ENCODE assay signal across 8 cellular contexts in genomic region chr22:31969789-31970489, GRCh38. TPM values are rescaled to one million over a fixed set of nuclear protein-coding genes. Genes with fewer than 3 reads are reported as not detected.
DNase-seq lines count a peak whose midpoint lies in the region; ATAC-seq, FAIRE-seq and TF ChIP-seq lines count a peak whose summit lies in the region.

No MANE protein-coding gene starts in this region.

- intact Hi-C loops in left lung (cut with DNase I): loop anchor here in 1 of 2 donors (10.0 kb wide), 1 partner anchor 115 kb away; no protein-coding TSS in a partner anchor

- H3K4me3 ChIP-seq in left lung: peak overlapping the region; percentile 28 to 39

- no peak overlapping the region for H3K27ac ChIP-seq in left lung

- H3K9me3 ChIP-seq in left lung: no peaks in the 10 kb centered on the region

- peak; percentile 53 for FAIRE-seq in G401.6 (lab: Jason Lieb, UNC)

- peaks cover 6 to 13% of the 10 kb centered on the region in 2 donors for H3K4me1 ChIP-seq in left lung

- ATAC-seq in HG02938 (IDR thresholded peaks at IDR 0.05; ENCODE audit: unreplicated experiment): peak; percentile 34
- peak; percentile 94 for ATAC-seq in left lung
- no peak for ATAC-seq in HG03460 (IDR thresholded peaks at IDR 0.05; ENCODE audit: unreplicated experiment)

- TF ChIP-seq CTCF in left lung (IDR thresholded peaks at IDR 0.05): no peak

- no peaks in the 10 kb centered on the region for H3K27me3 ChIP-seq in left lung

- H3K36me3 ChIP-seq in left lung: no peaks in the 10 kb centered on the region

- DNase-seq in NCI-H345 (lab: John Stamatoyannopoulos, UW): peak; percentile 74
- peak; percentile 74 for DNase-seq in activated CD4-positive, alpha-beta T cell treated with anti-CD3 and anti-CD28 coated beads for 48 hours
- peak; percentile 33 to 65 for DNase-seq in dermis microvascular lymphatic vessel endothelial cell (ENCODE audit: low read depth in 2 of 2)
- peak; percentile 73 to 78 for DNase-seq in left lung
- peak; percentile 58 for DNase-seq in stimulated activated CD4-positive, alpha-beta T cell treated with anti-CD3 and anti-CD28 coated beads, Interleukin-4, amount 100 ng/mL, for 1 hour

RNA-seq across cellular contexts. Expression of gene YWHAH, which starts 25.6 kb away (rescaled TPM):
- total RNA-seq in dermis microvascular lymphatic vessel endothelial cell: 106 and 111 TPM in 2 replicates
- total RNA-seq in left lung: 100 to 1,000 TPM; 152 to 183 TPM
